19 cellular contexts compared by ENCODE assay signal in the genomic region with DNA sequence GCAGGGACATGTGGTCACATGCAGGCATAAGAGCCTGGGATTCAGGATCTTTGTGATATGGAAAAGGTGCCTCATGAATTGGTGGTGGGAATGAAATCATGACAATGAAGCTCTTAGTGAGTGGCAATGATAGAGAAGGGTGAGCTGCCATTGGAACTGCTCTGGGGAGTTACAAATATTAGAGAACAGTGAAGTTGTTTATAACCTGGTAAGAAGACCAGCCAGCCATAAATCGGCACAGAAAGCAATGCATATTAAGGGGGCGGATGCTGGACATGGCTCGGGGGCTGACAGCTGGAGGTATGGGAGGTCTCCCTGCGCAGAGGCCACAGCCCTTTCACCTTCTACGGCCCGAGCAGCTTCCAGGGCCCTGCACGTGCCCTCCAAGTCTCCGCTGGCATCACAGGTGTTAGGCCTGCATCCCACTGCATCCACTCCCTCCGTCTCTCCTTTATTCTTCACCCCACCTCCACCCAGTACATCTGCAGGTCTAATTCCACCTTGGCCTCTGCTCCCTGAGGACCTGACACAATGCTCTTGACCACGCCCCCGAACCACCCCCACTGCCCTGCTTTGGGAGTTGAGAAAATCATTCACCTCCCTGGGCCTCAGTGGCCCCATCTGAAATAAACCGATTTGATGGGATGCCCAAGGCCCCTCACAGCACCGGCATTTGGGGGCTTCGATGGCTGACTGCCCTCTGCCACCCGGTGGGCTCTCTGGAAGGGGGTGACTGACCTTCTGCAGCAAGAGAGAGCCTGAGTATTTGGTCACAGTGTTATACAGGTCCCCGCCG. TPM values are rescaled to one million over a fixed set of nuclear protein-coding genes. Genes with fewer than 3 reads are reported as not detected.
DNase-seq lines count a peak whose midpoint lies in the region; FAIRE-seq and TF ChIP-seq lines count a peak whose summit lies in the region.
"Had no signal": no experiment of that assay in that cellular context is flagged by ENCODE, and none has a peak within 500 bp of the region (broad histone marks: within the 10 kb centered on the region; RNA-seq: fewer than 3 reads in every experiment).

No MANE protein-coding gene starts in this region.

- no peak for TF ChIP-seq RAD21 in H1 (IDR thresholded peaks at IDR 0.05 in 1 of 2, conservative IDR thresholded peaks at IDR 0.05 in 1 of 2; ENCODE audit: low read depth in 2 of 2, low read length in 2 of 2)

- H2AK5ac ChIP-seq in H1 (ENCODE audit: low read depth, low read length), result no peak overlapping the region

- no peak overlapping the region for H3K9ac ChIP-seq in H1 (replicated peaks in 1 of 4; ENCODE audit: extremely low read depth in 1 of 4, low read depth in 3 of 4, low read length in 3 of 4)

- FAIRE-seq in H1 (lab: Jason Lieb, UNC), result no peak
- FAIRE-seq: GM12878 had no signal

- H3K27ac Mint-ChIP-seq in immature natural killer cell, result peak overlapping the region in 2 of 6 donors; percentile 13 to 18

- CTCF ChIA-PET in H1 (lab: Charles Lee; ENCODE audit: partially characterized antibody), result interaction anchor here (0.6 to 6.2 kb wide), 6 partner anchors 9 to 143 kb away, joined by 3 to 32 read pairs (median 4); no protein-coding TSS in a partner anchor

- H4K5ac ChIP-seq in H1 (ENCODE audit: insufficient read length, low read depth, low read length), result no peak overlapping the region

- no peak overlapping the region for H4K91ac ChIP-seq in H1 (replicated peaks; ENCODE audit: insufficient read length, low read length)

- H3K4me2 ChIP-seq in H1 (ENCODE audit: insufficient read depth in 1 of 2, low read depth in 2 of 2, low read length in 2 of 2), result no peak overlapping the region

- H3K27ac ChIP-seq in H1 (ENCODE audit: low read depth, low read length) (no peak overlapping the region), suprapubic skin (no peak overlapping the region)
- H3K27ac ChIP-seq: esophagus squamous epithelium, heart right ventricle, SJSA1, thoracic aorta had no signal

- H3K27me3 ChIP-seq in H1 (replicated peaks in 1 of 4; ENCODE audit: control insufficient read depth in 3 of 4, extremely low read depth in 1 of 4, insufficient read depth in 3 of 4, low read length in 3 of 4) (no peaks in the 10 kb centered on the region), suprapubic skin (peaks cover 31% of the 10 kb centered on the region)

- no peaks in the 10 kb centered on the region for H3K79me1 ChIP-seq in H1 (ENCODE audit: low read depth, low read length)

- no peak overlapping the region for H3K23ac ChIP-seq in H1 (ENCODE audit: insufficient read length)

- POLR2A ChIA-PET in H1 (lab: Charles Lee; ENCODE audit: partially characterized antibody), result no interaction called here

- DNase-seq in activated CD4-positive, alpha-beta T cell treated with anti-CD3 and anti-CD28 coated beads for 1 hour, result peak; percentile 6
- no peak for DNase-seq in activated CD4-positive, alpha-beta T cell treated with anti-CD3 and anti-CD28 coated beads for 48 hours
- DNase-seq in GM20000 (ENCODE audit: low spot score) (peak; percentile 7), H1 (ENCODE audit: low read depth in 1 of 2, low spot score in 2 of 2) (peak in 1 of 2 experiments; percentile 39), retina (peak; percentile 6), dermis blood vessel endothelial cell (no peak), suprapubic skin (ENCODE audit: low spot score in 2 of 2) (no peak), immature natural killer cell (no peak)
- DNase-seq: anterior cingulate cortex, EL, esophagus squamous epithelium, heart right ventricle, KG1, NCI-H1417 treated with DMSO at 0.1 percent for 48 hours, NCI-H446 had no signal

- H4K8ac ChIP-seq in H1 (ENCODE audit: extremely low read depth, insufficient read depth, low read length), result peak overlapping the region; percentile 29

- H2BK5ac ChIP-seq in H1 (ENCODE audit: low read depth, low read length), result no peak overlapping the region

- no peaks in the 10 kb centered on the region for H4K20me1 ChIP-seq in H1 (replicated peaks in 1 of 2; ENCODE audit: control insufficient read depth in 1 of 2, insufficient read depth in 2 of 2, low read length in 2 of 2)

- H3K27me3 Mint-ChIP-seq in immature natural killer cell (ENCODE audit: low read depth in 3 of 3), result peaks cover 3 to 6% (median 6%) of the 10 kb centered on the region in 3 donors

- no peak overlapping the region for H3K4ac ChIP-seq in H1 (replicated peaks; ENCODE audit: insufficient read length, low read depth, low read length)

- no peak overlapping the region for H2AFZ ChIP-seq in H1 (ENCODE audit: low read length)

- H3K14ac ChIP-seq in H1 (ENCODE audit: insufficient read length), result no peak overlapping the region

- H3K23me2 ChIP-seq in H1 (ENCODE audit: low read depth, low read length), result 0 out of 2 replicates have a peak, but pooled peaks cover 3% of the 10 kb centered on the region

- H3K4me1 ChIP-seq in H1 (replicated peaks in 1 of 4; ENCODE audit: control insufficient read depth in 3 of 4, insufficient read depth in 4 of 4, low read length in 3 of 4) (peaks cover 0 to 11% (median 7%) of the 10 kb centered on the region in 4 experiments; a peak in 6 of 7 replicates), suprapubic skin (no peaks in the 10 kb centered on the region)

- no peaks in the 10 kb centered on the region for H3K36me3 ChIP-seq in H1 (ENCODE audit: control insufficient read depth in 2 of 4, insufficient read depth in 4 of 4, low read length in 3 of 4)
- no peaks in the 10 kb centered on the region for H3K36me3 ChIP-seq in suprapubic skin
- H3K36me3 ChIP-seq: esophagus squamous epithelium, heart right ventricle, SJSA1, thoracic aorta had no signal

- H3K79me2 ChIP-seq in H1 (ENCODE audit: control insufficient read depth in 1 of 2, insufficient read depth in 2 of 2, low read length in 2 of 2), result no peaks in the 10 kb centered on the region

- no peak overlapping the region for H2BK20ac ChIP-seq in H1 (ENCODE audit: low read length)

- no peak overlapping the region for H2BK12ac ChIP-seq in H1 (ENCODE audit: low read depth, low read length)

- 82% methylated on average over 17 of the region's 17 CpGs; no CpG with 5 or more reads in 1 of the 2 experiments for WGBS in H1 (ENCODE audit: extremely low coverage in 1 of 2, insufficient coverage in 1 of 2, insufficient read length in 1 of 2, insufficient replicate concordance in 2 of 2, low coverage in 1 of 2, low lambda C conversion rate in 2 of 2, missing lambda C conversion rate in 1 of 2), 2 experiments
- WGBS in suprapubic skin, result 89% methylated on average over 17 of the region's 17 CpGs

- no peak overlapping the region for H3K56ac ChIP-seq in H1 (replicated peaks; ENCODE audit: insufficient read length, low read depth, low read length)

- H3K9me3 ChIP-seq in H1 (ENCODE audit: insufficient read depth in 2 of 2, low read depth in 1 of 2, low read length in 1 of 2), result no peaks in the 10 kb centered on the region
- H3K9me3 ChIP-seq in suprapubic skin, result no peaks in the 10 kb centered on the region
- H3K9me3 ChIP-seq: esophagus squamous epithelium, heart right ventricle, SJSA1, thoracic aorta had no signal

- H3K4me3 ChIP-seq in H1 (ENCODE audit: extremely low read depth in 1 of 4, insufficient read depth in 2 of 4, low read depth in 3 of 4, low read length in 4 of 4) (no peak overlapping the region), suprapubic skin (no peak overlapping the region)
- H3K4me3 ChIP-seq: esophagus squamous epithelium, GM12878, heart right ventricle, SJSA1, thoracic aorta had no signal

- TF ChIP-seq CTCF in GM20000 (IDR thresholded peaks at IDR 0.05; ENCODE audit: extremely low read depth, missing control alignments) (no peak), H1 (IDR thresholded peaks at IDR 0.05; ENCODE audit: control extremely low read depth in 1 of 3, insufficient read depth in 1 of 3, low read depth in 1 of 3, low read length in 3 of 3) (no peak), suprapubic skin (IDR thresholded peaks at IDR 0.05) (no peak)

- no peaks in the 10 kb centered on the region for H3K36me3 Mint-ChIP-seq in immature natural killer cell

- no peak overlapping the region for H3K18ac ChIP-seq in H1 (ENCODE audit: extremely low read depth, low read length)

- H2BK15ac ChIP-seq in H1 (ENCODE audit: low read length), result no peak overlapping the region

- peaks cover 11 to 12% of the 10 kb centered on the region in 2 donors for H3K4me1 Mint-ChIP-seq in immature natural killer cell

- TF ChIP-seq POLR2A in H1 (IDR thresholded peaks at IDR 0.05; ENCODE audit: control extremely low read depth in 1 of 2, low read depth in 2 of 2, low read length in 2 of 2) (no peak), suprapubic skin (IDR thresholded peaks at IDR 0.05) (no peak)

- H3K9me3 Mint-ChIP-seq in immature natural killer cell, result no peaks in the 10 kb centered on the region

- H3K4me3 Mint-ChIP-seq in immature natural killer cell, result no peak overlapping the region

- no peak overlapping the region for H2BK120ac ChIP-seq in H1 (replicated peaks; ENCODE audit: low read depth, low read length)

- TF ChIP-seq EP300 in H1 (IDR thresholded peaks at IDR 0.05; ENCODE audit: borderline replicate concordance in 1 of 2, low read depth in 2 of 2, low read length in 2 of 2) (no peak), suprapubic skin (IDR thresholded peaks at IDR 0.05) (no peak)

TF ChIP-seq in H1, 55 proteins besides CTCF, POLR2A, EP300 and RAD21:
- TF ChIP-seq SP2 (IDR thresholded peaks at IDR 0.05; ENCODE audit: low read length) (no peak), BRCA1 (IDR thresholded peaks at IDR 0.05; ENCODE audit: low read depth, low read length) (no peak), CBX5 (IDR thresholded peaks at IDR 0.05; ENCODE audit: low read depth, low read length) (no peak)

RNA-seq across cellular contexts. Expression of a gene that starts 4.1 kb away (rescaled TPM):
- total RNA-seq in H1 (2021; fragmentation: NEBNext Ultra II Directional; extraction: Animal tissue kit (Norgen Biotek cat#: 25700)), result 0.88 TPM in 1 of 2 replicates, not detected in the other
- polyA plus RNA-seq in H1 (2011; rRNA removed) (0.44 and 0.60 TPM in 2 replicates), immature natural killer cell (10 to 100 TPM in 1 of 3 donors, 1 to 10 TPM in 2; 9.1 to 20.0 (median 9.6) TPM)
- 0.94 TPM for polyA plus RNA-seq in H1 (2011; cell fraction: cytosol; rRNA removed)
- 2.4 TPM for polyA plus RNA-seq in H1 (2011; cell fraction: nucleus; rRNA removed)
- 0.25 to 0.76 TPM (median 0.49 TPM) in 4 replicates for polyA plus RNA-seq in H1 (2012, experiment 1 of 2)
- polyA plus RNA-seq in H1 (2012, experiment 2 of 2), result not detected
- 0.12 TPM for polyA plus RNA-seq in H1 (2013, experiment 1 of 2)
- 0.04 TPM for polyA plus RNA-seq in H1 (2013, experiment 2 of 2)
- 0.54 and 1.3 TPM in 2 replicates for polyA minus RNA-seq in H1 (2011; rRNA and poly(A)+ RNA removed)
- not detected for polyA minus RNA-seq in H1 (2011; cell fraction: cytosol; rRNA and poly(A)+ RNA removed)
- 3.4 TPM for polyA minus RNA-seq in H1 (2011; cell fraction: nucleus; rRNA and poly(A)+ RNA removed)
- total RNA-seq in dermis blood vessel endothelial cell (0.17 and 0.33 TPM in 2 replicates), suprapubic skin (1 to 10 TPM in 2 of 4 donors, under 1 TPM in 2; 0.56 to 1.5 (median 0.97) TPM)
- total RNA-seq: A172, SJSA1 had no signal

Comparison
In these comparisons a context has a peak if more than half of its experiments do, and no peak if none do; other contexts are left out.
1. DNase-seq: peak in activated CD4-positive, alpha-beta T cell treated with anti-CD3 and anti-CD28 coated beads for 1 hour (single experiment), GM20000 (single experiment) and retina (single experiment); none in activated CD4-positive, alpha-beta T cell treated with anti-CD3 and anti-CD28 coated beads for 48 hours (single experiment), dermis blood vessel endothelial cell (single experiment), suprapubic skin (0 of 2) and immature natural killer cell (0 of 3).